8 cellular contexts compared by ENCODE assay signal in the genomic region with DNA sequence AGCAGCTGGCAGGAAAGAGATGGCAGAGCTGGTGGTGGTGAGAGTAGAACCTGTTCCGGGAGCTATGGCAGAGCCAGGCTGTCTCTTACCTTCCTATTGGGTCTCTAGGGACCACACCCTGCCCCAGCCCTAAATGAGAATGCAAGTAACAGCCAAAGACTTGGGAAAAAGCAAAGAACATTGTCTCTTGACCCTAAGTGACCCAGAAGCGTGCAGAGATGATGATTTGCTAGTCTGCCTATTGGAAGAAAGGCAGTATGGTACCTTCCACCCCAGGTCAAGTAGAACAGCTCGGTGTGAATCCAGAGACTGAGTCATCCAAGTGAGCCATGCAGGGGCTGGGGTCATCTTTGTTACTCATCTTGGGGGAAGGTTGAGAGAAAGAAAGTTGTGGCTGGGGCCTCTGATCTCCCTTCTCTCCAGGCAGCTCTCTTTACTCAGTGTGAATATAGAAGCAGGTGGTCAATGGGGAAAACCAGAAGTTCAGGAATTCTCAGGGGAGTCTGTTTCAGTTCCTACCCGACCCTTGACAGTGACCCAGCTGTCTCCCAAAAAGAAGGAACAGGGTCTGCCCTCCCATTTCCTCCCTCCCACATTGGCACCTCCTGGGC.
DNase-seq lines count a peak whose midpoint lies in the region; ATAC-seq, FAIRE-seq and TF ChIP-seq lines count a peak whose summit lies in the region.

No MANE protein-coding gene starts in this region.

- H3K27me3 ChIP-seq in parathyroid adenoma (ENCODE audit: control insufficient read depth, insufficient read depth, low read length): no peaks in the 10 kb centered on the region

- H3K4me3 ChIP-seq in epithelial cell of esophagus (ENCODE audit: low read length) (peak overlapping the region; percentile 88), parathyroid adenoma (ENCODE audit: low read depth, low read length) (no peak overlapping the region)

- no peaks in the 10 kb centered on the region for H3K9me3 ChIP-seq in parathyroid adenoma (ENCODE audit: control insufficient read depth, low read length)

- peak; percentile 84 for DNase-seq in RCC 7860 (ENCODE audit: low spot score)
- DNase-seq in epithelial cell of esophagus (ENCODE audit: low read depth): peak; percentile 66
- no peak for DNase-seq in NCI-H1048 (lab: John Stamatoyannopoulos, UW)
- no peak for DNase-seq in NK-92 treated with Interleukin-12 subunit alpha and Interleukin-12 subunit beta, amount 100 ng/mL, for 24 hours (lab: John Stamatoyannopoulos, UW)
- DNase-seq in NAMALWA (ENCODE audit: low spot score): no peak

- H3K36me3 ChIP-seq in parathyroid adenoma (ENCODE audit: control insufficient read depth, insufficient read depth, low read length): no peaks in the 10 kb centered on the region

- peak overlapping the region; percentile 26 for H3K27ac ChIP-seq in parathyroid adenoma

- H2AFZ ChIP-seq in parathyroid adenoma: no peak overlapping the region

- FAIRE-seq in RCC 7860 (lab: Jason Lieb, UNC): peak; percentile 68

- TF ChIP-seq CTCF in epithelial cell of esophagus (IDR thresholded peaks at IDR 0.05; ENCODE audit: insufficient read depth, low read depth, low read length, missing control alignments) (no peak), parathyroid adenoma (IDR thresholded peaks at IDR 0.05) (no peak)

- peak overlapping the region; percentile 28 for H3K4me2 ChIP-seq in parathyroid adenoma (ENCODE audit: low read length)

- peak; percentile 29 for ATAC-seq in GM21786 (IDR thresholded peaks at IDR 0.05; ENCODE audit: unreplicated experiment)
- ATAC-seq in HG03565 (IDR thresholded peaks at IDR 0.05; ENCODE audit: unreplicated experiment): no peak

- H3K79me2 ChIP-seq in parathyroid adenoma: no peaks in the 10 kb centered on the region

- H3K4me1 ChIP-seq in parathyroid adenoma: peaks cover 7% of the 10 kb centered on the region

- H3K9ac ChIP-seq in parathyroid adenoma: no peak overlapping the region

Comparison
In these comparisons a context has a peak if more than half of its experiments do, and no peak if none do; other contexts are left out.
1. DNase-seq: peak in RCC 7860 (single experiment) and epithelial cell of esophagus (single experiment); none in NCI-H1048 (single experiment), NK-92 treated with Interleukin-12 subunit alpha and Interleukin-12 subunit beta, amount 100 ng/mL, for 24 hours (single experiment) and NAMALWA (single experiment).